ENCODE assay signal across 26 cellular contexts in genomic region chr10:130036296-130037065, GRCh38.
DNase-seq lines count a peak whose midpoint lies in the region; ATAC-seq and TF ChIP-seq lines count a peak whose summit lies in the region.
"Had no signal": no experiment of that assay in that cellular context is flagged by ENCODE, and none has a peak within 500 bp of the region (broad histone marks: within the 10 kb centered on the region; RNA-seq: fewer than 3 reads in every experiment).

No MANE protein-coding gene starts in this region.

- ATAC-seq in upper lobe of right lung (peak; percentile 18), GM18858 (IDR thresholded peaks at IDR 0.05; ENCODE audit: unreplicated experiment) (no peak)
- ATAC-seq: Right ventricle myocardium inferior, SK-N-SH treated with all-trans-retinoic acid at 6 μM for 48 hours had no signal

- intact Hi-C loops in upper lobe of right lung (cut with DNase I) = no loop called here

- peak; percentile 41 for DNase-seq in activated effector memory CD4-positive, alpha-beta T cell treated with anti-CD3 and anti-CD28 coated beads, Interleukin-2, amount 50 U/mL, for 16 hours
- DNase-seq in activated effector memory CD4-positive, alpha-beta T cell treated with Interleukin-2 at 50 U/mL for 16 hours = no peak
- DNase-seq in coronary artery (ENCODE audit: low spot score) (peak; percentile 50), mesenteric fat pad (ENCODE audit: low spot score) (peak; percentile 68), upper lobe of right lung (peak; percentile 55), NCI-H69 (lab: John Stamatoyannopoulos, UW) (no peak)
- DNase-seq in activated naive CD4-positive, alpha-beta T cell treated with Interleukin-2 at 50 U/mL for 16 hours = no peak
- DNase-seq: 8988T, ACHN, Calu3, DMS153, DND-41, H9, MM.1S, NCI-H1048, NCI-H1417, NCI-H1694 treated with DMSO at 0.1 percent for 48 hours, NCI-H2081, NCI-H226, NCI-H524, NCI-H774, SJCRH30 had no signal

- H3K27ac ChIP-seq in coronary artery (no peak overlapping the region), upper lobe of right lung (no peak overlapping the region)
- H3K27ac ChIP-seq: KMS-11, SJCRH30 had no signal

- H3K36me3 ChIP-seq in upper lobe of right lung = no peaks in the 10 kb centered on the region
- H3K36me3 ChIP-seq: SJCRH30 had no signal

- H3K4me1 ChIP-seq in upper lobe of right lung = no peaks in the 10 kb centered on the region
- H3K4me1 ChIP-seq: SJCRH30 had no signal

- H3K4me3 ChIP-seq in coronary artery (no peak overlapping the region), upper lobe of right lung (no peak overlapping the region)
- H3K4me3 ChIP-seq: SJCRH30 had no signal

- H3K27me3 ChIP-seq in upper lobe of right lung = no peaks in the 10 kb centered on the region
- H3K27me3 ChIP-seq: SJCRH30 had no signal

- no peaks in the 10 kb centered on the region for H3K9me3 ChIP-seq in upper lobe of right lung
- H3K9me3 ChIP-seq: SJCRH30 had no signal

- TF ChIP-seq CTCF in coronary artery (IDR thresholded peaks at IDR 0.05) = no peak
- no peak for TF ChIP-seq CTCF in upper lobe of right lung (IDR thresholded peaks at IDR 0.05)

Comparison
In these comparisons a context has a peak if more than half of its experiments do, and no peak if none do; other contexts are left out.
1. DNase-seq: peak in activated effector memory CD4-positive, alpha-beta T cell treated with anti-CD3 and anti-CD28 coated beads, Interleukin-2, amount 50 U/mL, for 16 hours (single experiment), coronary artery (single experiment), mesenteric fat pad (single experiment) and upper lobe of right lung (single experiment); none in activated effector memory CD4-positive, alpha-beta T cell treated with Interleukin-2 at 50 U/mL for 16 hours (single experiment), activated naive CD4-positive, alpha-beta T cell treated with Interleukin-2 at 50 U/mL for 16 hours (single experiment) and NCI-H69 (single experiment).